ENCODE assay signal across 20 cellular contexts in the genomic region with DNA sequence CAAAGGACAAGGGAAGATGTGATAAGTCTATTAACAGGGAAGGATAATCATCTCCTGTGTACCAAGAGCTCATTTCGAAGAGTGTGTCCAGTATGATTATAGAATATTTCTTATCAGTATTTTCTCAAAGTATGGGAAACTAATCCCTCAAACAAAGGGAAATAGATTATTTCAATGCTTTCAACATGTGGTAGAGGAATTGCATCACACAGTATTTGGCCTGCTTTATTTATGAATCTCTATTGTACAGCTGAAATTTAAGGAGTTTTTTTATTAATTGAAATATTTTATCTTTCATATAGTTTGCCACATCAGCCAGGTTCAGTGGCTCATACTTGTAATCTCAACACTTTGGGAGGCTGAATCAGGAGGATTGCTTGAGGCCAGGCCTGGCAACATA.
DNase-seq lines count a peak whose midpoint lies in the region; ATAC-seq, FAIRE-seq and TF ChIP-seq lines count a peak whose summit lies in the region.
"Had no signal": no experiment of that assay in that cellular context is flagged by ENCODE, and none has a peak within 500 bp of the region (broad histone marks: within the 10 kb centered on the region; RNA-seq: fewer than 3 reads in every experiment).

No MANE protein-coding gene starts in this region.

- no peak overlapping the region for H3K4me3 ChIP-seq in heart right ventricle
- H3K4me3 ChIP-seq in astrocyte (ENCODE audit: insufficient read depth, low read depth, low read length): no peak overlapping the region
- H3K4me3 ChIP-seq in skeletal muscle tissue (ENCODE audit: low read length in 3 of 3): no peak overlapping the region
- H3K4me3 ChIP-seq in pancreas: no peak overlapping the region
- H3K4me3 ChIP-seq in neuronal stem cell (ENCODE audit: low read length in 2 of 2): no peak overlapping the region
- H3K4me3 ChIP-seq: coronary artery, HAP-1 had no signal

- ATAC-seq in heart right ventricle (no peak), left cardiac atrium (no peak), GM19467 (IDR thresholded peaks at IDR 0.05; ENCODE audit: unreplicated experiment) (no peak), pancreas (no peak)
- ATAC-seq: natural killer cell, Panc1, T-helper 17 cell had no signal

- no peak overlapping the region for H2AK5ac ChIP-seq in neuronal stem cell (ENCODE audit: low read depth, low read length)

- H3K36me3 ChIP-seq in heart right ventricle: no peaks in the 10 kb centered on the region
- no peaks in the 10 kb centered on the region for H3K36me3 ChIP-seq in astrocyte (ENCODE audit: insufficient read depth, low read length)
- no peaks in the 10 kb centered on the region for H3K36me3 ChIP-seq in skeletal muscle tissue (ENCODE audit: control insufficient read depth in 3 of 3, insufficient read depth in 3 of 3, low read length in 3 of 3)
- H3K36me3 ChIP-seq in pancreas: no peaks in the 10 kb centered on the region
- H3K36me3 ChIP-seq in neuronal stem cell (replicated peaks in 1 of 2; ENCODE audit: control insufficient read depth in 2 of 2, insufficient read depth in 2 of 2, low read length in 2 of 2): no peaks in the 10 kb centered on the region
- H3K36me3 ChIP-seq: HAP-1 had no signal

- H3K27ac Mint-ChIP-seq in astrocyte (ENCODE audit: unreplicated experiment): peak overlapping the region; percentile 82
- H3K27ac Mint-ChIP-seq: activated B cell treated with CpG ODN at 0.5 μM for 24 hours; activated CD4-positive, alpha-beta memory T cell treated with anti-CD3 and anti-CD28 coated beads, Interleukin-2, amount 10 ng/mL, durations not matched to agents 7 days and 5 days; activated naive CD4-positive, alpha-beta T cell treated with anti-CD3 and anti-CD28 coated beads, Interleukin-2, amount 10 ng/mL, durations not matched to agents 7 days and 5 days; natural killer cell; T-helper 17 cell had no signal

- no peak overlapping the region for H3K14ac ChIP-seq in neuronal stem cell (ENCODE audit: low read length)

- DNase-seq in heart right ventricle: no peak
- no peak for DNase-seq in left cardiac atrium
- DNase-seq in astrocyte (ENCODE audit: low read depth): no peak
- DNase-seq in fibroblast of the conjunctiva (ENCODE audit: low read depth): peak; percentile 20
- no peak for DNase-seq in pancreas
- no peak for DNase-seq in neuronal stem cell (ENCODE audit: low spot score)
- DNase-seq: activated B cell treated with CpG ODN at 0.5 μM for 24 hours; activated CD4-positive, alpha-beta memory T cell treated with anti-CD3 and anti-CD28 coated beads, Interleukin-2, amount 10 ng/mL, durations not matched to agents 7 days and 5 days; activated naive CD4-positive, alpha-beta T cell treated with anti-CD3 and anti-CD28 coated beads, Interleukin-2, amount 10 ng/mL, durations not matched to agents 7 days and 5 days; natural killer cell; T-helper 17 cell had no signal

- H3K23ac ChIP-seq in neuronal stem cell (ENCODE audit: low read depth, low read length, poor library complexity): no peak overlapping the region

- H4K20me1 ChIP-seq in astrocyte (ENCODE audit: insufficient read depth, low read length): peaks cover 4% of the 10 kb centered on the region

- H2AFZ ChIP-seq in astrocyte (ENCODE audit: low read depth, low read length) (no peak overlapping the region), neuronal stem cell (ENCODE audit: low read length) (no peak overlapping the region)

- H3K18ac ChIP-seq in neuronal stem cell (ENCODE audit: low read length): no peak overlapping the region

- H3K27me3 Mint-ChIP-seq in astrocyte (ENCODE audit: low read depth, unreplicated experiment): no peaks in the 10 kb centered on the region
- H3K27me3 Mint-ChIP-seq: activated CD4-positive, alpha-beta memory T cell treated with anti-CD3 and anti-CD28 coated beads, Interleukin-2, amount 10 ng/mL, durations not matched to agents 7 days and 5 days; activated naive CD4-positive, alpha-beta T cell treated with anti-CD3 and anti-CD28 coated beads, Interleukin-2, amount 10 ng/mL, durations not matched to agents 7 days and 5 days had no signal

- H2BK12ac ChIP-seq in neuronal stem cell (ENCODE audit: low read length): no peak overlapping the region

- no peaks in the 10 kb centered on the region for H3K27me3 ChIP-seq in heart right ventricle
- H3K27me3 ChIP-seq in astrocyte (ENCODE audit: insufficient read depth, low read length): no peaks in the 10 kb centered on the region
- no peaks in the 10 kb centered on the region for H3K27me3 ChIP-seq in skeletal muscle tissue (ENCODE audit: control insufficient read depth in 3 of 3, insufficient read depth in 3 of 3, low read length in 3 of 3)
- no peaks in the 10 kb centered on the region for H3K27me3 ChIP-seq in pancreas
- no peaks in the 10 kb centered on the region for H3K27me3 ChIP-seq in neuronal stem cell (ENCODE audit: control insufficient read depth in 3 of 3, insufficient read depth in 3 of 3, low read depth in 1 of 3, low read length in 3 of 3)

- peak overlapping the region in 8 of 10 donors; percentile 79 to 88 (median 84) for H3K27ac ChIP-seq in heart right ventricle
- no peak overlapping the region for H3K27ac ChIP-seq in astrocyte (ENCODE audit: low read depth, low read length)
- peak overlapping the region; percentile 87 for H3K27ac ChIP-seq in skeletal muscle tissue (ENCODE audit: low read depth, low read length)
- peak overlapping the region in 1 of 4 donors; percentile 21 for H3K27ac ChIP-seq in pancreas
- H3K27ac ChIP-seq in neuronal stem cell (replicated peaks; ENCODE audit: low read length): no peak overlapping the region
- H3K27ac ChIP-seq: C4-2B had no signal

- H3K9ac ChIP-seq in astrocyte (ENCODE audit: low read length): peak overlapping the region; percentile 64
- H3K9ac ChIP-seq in skeletal muscle tissue (ENCODE audit: low read depth in 1 of 3, low read length in 3 of 3): peak overlapping the region in 2 of 3 donors; percentile 54 to 64
- H3K9ac ChIP-seq in neuronal stem cell (ENCODE audit: low read depth, low read length, poor library complexity): no peak overlapping the region

- H3K9me3 Mint-ChIP-seq in astrocyte (ENCODE audit: unreplicated experiment): no peaks in the 10 kb centered on the region
- H3K9me3 Mint-ChIP-seq: activated B cell treated with CpG ODN at 0.5 μM for 24 hours; activated CD4-positive, alpha-beta memory T cell treated with anti-CD3 and anti-CD28 coated beads, Interleukin-2, amount 10 ng/mL, durations not matched to agents 7 days and 5 days; activated naive CD4-positive, alpha-beta T cell treated with anti-CD3 and anti-CD28 coated beads, Interleukin-2, amount 10 ng/mL, durations not matched to agents 7 days and 5 days; natural killer cell had no signal

- no peak overlapping the region for H3K4me3 Mint-ChIP-seq in astrocyte (ENCODE audit: unreplicated experiment)
- H3K4me3 Mint-ChIP-seq: activated B cell treated with CpG ODN at 0.5 μM for 24 hours; activated CD4-positive, alpha-beta memory T cell treated with anti-CD3 and anti-CD28 coated beads, Interleukin-2, amount 10 ng/mL, durations not matched to agents 7 days and 5 days; activated naive CD4-positive, alpha-beta T cell treated with anti-CD3 and anti-CD28 coated beads, Interleukin-2, amount 10 ng/mL, durations not matched to agents 7 days and 5 days; natural killer cell; T-helper 17 cell had no signal

- peaks cover 43% of the 10 kb centered on the region for H3K79me2 ChIP-seq in astrocyte (ENCODE audit: insufficient read depth, low read length)

- no peaks in the 10 kb centered on the region for H3K36me3 Mint-ChIP-seq in astrocyte (ENCODE audit: low read depth, unreplicated experiment)
- H3K36me3 Mint-ChIP-seq: activated naive CD4-positive, alpha-beta T cell treated with anti-CD3 and anti-CD28 coated beads, Interleukin-2, amount 10 ng/mL, durations not matched to agents 7 days and 5 days; natural killer cell had no signal

- H2BK5ac ChIP-seq in neuronal stem cell (ENCODE audit: low read length): no peak overlapping the region

- H3K9me3 ChIP-seq in heart right ventricle (no peaks in the 10 kb centered on the region), astrocyte (ENCODE audit: insufficient read depth, low read depth, low read length) (no peaks in the 10 kb centered on the region), skeletal muscle tissue (ENCODE audit: control insufficient read depth in 3 of 3, low read length in 3 of 3) (no peaks in the 10 kb centered on the region), pancreas (no peaks in the 10 kb centered on the region), neuronal stem cell (replicated peaks in 1 of 2; ENCODE audit: control insufficient read depth in 2 of 2, insufficient read depth in 1 of 2, low read depth in 1 of 2, low read length in 2 of 2) (no peaks in the 10 kb centered on the region)
- H3K9me3 ChIP-seq: HAP-1 had no signal

- H4K8ac ChIP-seq in neuronal stem cell (ENCODE audit: low read depth, low read length): no peak overlapping the region

- intact Hi-C loops in heart right ventricle (cut with DNase I): no loop called here
- intact Hi-C loops in left cardiac atrium (cut with DNase I): no loop called here
- intact Hi-C loops in pancreas (cut with DNase I): no loop called here

- H3K4me1 ChIP-seq in heart right ventricle (peaks cover 0 to 65% (median 37%) of the 10 kb centered on the region in 9 donors), astrocyte (ENCODE audit: insufficient read depth, low read length) (peaks cover 21% of the 10 kb centered on the region), skeletal muscle tissue (ENCODE audit: control insufficient read depth in 3 of 3, insufficient read depth in 3 of 3, low read length in 3 of 3) (peaks cover 10 to 32% (median 16%) of the 10 kb centered on the region in 3 donors), pancreas (peaks cover 4 to 9% (median 5%) of the 10 kb centered on the region in 3 donors), neuronal stem cell (ENCODE audit: control insufficient read depth in 2 of 2, insufficient read depth in 1 of 2, low read depth in 1 of 2, low read length in 2 of 2) (peaks cover 7 to 31% of the 10 kb centered on the region in 2 donors)

- H3K4me1 Mint-ChIP-seq in astrocyte (ENCODE audit: low read depth, unreplicated experiment): peaks cover 49% of the 10 kb centered on the region
- H3K4me1 Mint-ChIP-seq: activated B cell treated with CpG ODN at 0.5 μM for 24 hours; activated CD4-positive, alpha-beta memory T cell treated with anti-CD3 and anti-CD28 coated beads, Interleukin-2, amount 10 ng/mL, durations not matched to agents 7 days and 5 days; activated naive CD4-positive, alpha-beta T cell treated with anti-CD3 and anti-CD28 coated beads, Interleukin-2, amount 10 ng/mL, durations not matched to agents 7 days and 5 days; natural killer cell; T-helper 17 cell had no signal

- H3K4ac ChIP-seq in neuronal stem cell (ENCODE audit: low read length): no peak overlapping the region

- WGBS in heart right ventricle, 2 donors: 53 to 54% methylated on average over 1 of the region's 1 CpG
- 30 to 44% methylated on average over 1 of the region's 1 CpG for WGBS in pancreas, 2 donors
- WGBS in neuronal stem cell (ENCODE audit: extremely low coverage in 2 of 2, insufficient read length in 2 of 2, insufficient replicate concordance in 1 of 2), 2 donors: no CpG with 5 or more reads among the region's 1 CpG

- no peak overlapping the region for H4K91ac ChIP-seq in neuronal stem cell (ENCODE audit: low read depth, low read length, poor library complexity)

- no peak for FAIRE-seq in astrocyte (lab: Jason Lieb, UNC)
- FAIRE-seq in pancreas (lab: Jason Lieb, UNC): no peak
- FAIRE-seq: A204.1, G401.6, GM19239 had no signal

- TF ChIP-seq CTCF in heart right ventricle (IDR thresholded peaks at IDR 0.05): no peak
- no peak for TF ChIP-seq CTCF in astrocyte (IDR thresholded peaks at IDR 0.05; ENCODE audit: insufficient read depth, low read depth, low read length)
- TF ChIP-seq CTCF in pancreas (IDR thresholded peaks at IDR 0.05): no peak

- H2BK120ac ChIP-seq in neuronal stem cell (ENCODE audit: low read depth, low read length): no peak overlapping the region

- H2BK15ac ChIP-seq in neuronal stem cell (ENCODE audit: low read length): no peak overlapping the region

- H3K79me1 ChIP-seq in neuronal stem cell (ENCODE audit: low read depth, low read length): no peaks in the 10 kb centered on the region

- no peak overlapping the region for H3K4me2 ChIP-seq in astrocyte (ENCODE audit: low read length)
- H3K4me2 ChIP-seq in neuronal stem cell (ENCODE audit: insufficient read depth, low read length, poor library complexity, severe bottlenecking): no peak overlapping the region

Comparison
In these comparisons a context has a peak if more than half of its experiments do, and no peak if none do; other contexts are left out.
1. H3K27ac ChIP-seq: peak in heart right ventricle (8 of 10) and skeletal muscle tissue (single experiment); none in astrocyte (single experiment) and neuronal stem cell (single experiment).